In genomic region chr6:125124250-125124777, GRCh38 we compare ENCODE assay signal across 19 cellular contexts.
DNase-seq lines count a peak whose midpoint lies in the region; ATAC-seq and FAIRE-seq lines count a peak whose summit lies in the region.
"Had no signal": no experiment of that assay in that cellular context is flagged by ENCODE, and none has a peak within 500 bp of the region (broad histone marks: within the 10 kb centered on the region; RNA-seq: fewer than 3 reads in every experiment).

No MANE protein-coding gene starts in this region.

- FAIRE-seq in urothelium cell line (lab: Jason Lieb, UNC): peak; percentile 42

- DNase-seq in DMS53 (lab: John Stamatoyannopoulos, UW) (peak; percentile 15), DMS53 treated with DMSO at 0.1 percent for 48 hours (lab: John Stamatoyannopoulos, UW; ENCODE audit: unreplicated experiment) (no peak), amniotic epithelial cell (ENCODE audit: low read depth) (peak; percentile 30), kidney glomerular epithelial cell (lab: John Stamatoyannopoulos, UW) (peak; percentile 35), urothelium cell line (ENCODE audit: low spot score) (peak; percentile 37), NOMO-1 (lab: John Stamatoyannopoulos, UW; ENCODE audit: unreplicated experiment in 2 of 2) (no peak)
- DNase-seq in stimulated activated naive CD4-positive, alpha-beta T cell treated with Interleukin-2 at 50 U/mL for 16 hours (lab: John Stamatoyannopoulos, UW): no peak
- DNase-seq: 8988T; activated CD4-positive, alpha-beta T cell treated with anti-CD3 and anti-CD28 coated beads for 4 hours; activated T-cell treated with anti-CD3 and anti-CD28 coated beads for 4 hours; CD4-positive, alpha-beta T cell; GDM1; left ventricle myocardium inferior; naive thymus-derived CD8-positive, alpha-beta T cell; NCI-H187 treated with DMSO at 0.1 percent for 48 hours; NCI-H748 treated with DMSO at 0.1 percent for 48 hours; T-helper 2 cell had no signal

- no peak for ATAC-seq in GM21423 (IDR thresholded peaks at IDR 0.05; ENCODE audit: unreplicated experiment)
- ATAC-seq: naive thymus-derived CD8-positive, alpha-beta T cell; Right ventricle myocardium inferior had no signal

Comparison
In these comparisons a context has a peak if more than half of its experiments do, and no peak if none do; other contexts are left out.
1. DNase-seq: peak in DMS53 (single experiment), amniotic epithelial cell (single experiment), kidney glomerular epithelial cell (single experiment) and urothelium cell line (single experiment); none in DMS53 treated with DMSO at 0.1 percent for 48 hours (single experiment), stimulated activated naive CD4-positive, alpha-beta T cell treated with Interleukin-2 at 50 U/mL for 16 hours (single experiment) and NOMO-1 (0 of 2).